22 cellular contexts compared by ENCODE assay signal in genomic region chr2:177578454-177578853, GRCh38.
"Had no signal": no experiment of that assay in that cellular context is flagged by ENCODE, and none has a peak within 500 bp of the region (broad histone marks: within the 10 kb centered on the region; RNA-seq: fewer than 3 reads in every experiment).

No MANE protein-coding gene starts in this region.

- H3K4me1 ChIP-seq: esophagus muscularis mucosa, foreskin keratinocyte, gastroesophageal sphincter, heart left ventricle, left lung, lower lobe of right lung had no signal

- ATAC-seq: foreskin keratinocyte; gastroesophageal sphincter; heart left ventricle; left cardiac atrium; left lung; left ventricle myocardium superior; lower lobe of right lung; mucosa of descending colon; naive thymus-derived CD4-positive, alpha-beta T cell had no signal

- H3K4me3 ChIP-seq: coronary artery, dorsolateral prefrontal cortex, esophagus muscularis mucosa, gastroesophageal sphincter, heart left ventricle, left lung, lower lobe of right lung, mucosa of descending colon had no signal

- DNase-seq: dermis blood vessel endothelial cell; dorsolateral prefrontal cortex; effector CD4-positive, alpha-beta T cell; effector memory CD4-positive, alpha-beta T cell; foreskin keratinocyte; heart left ventricle; hippocampal formation; left cardiac atrium; left lung; left ventricle myocardium superior; lower lobe of right lung; mesenchymal stem cell; mucosa of descending colon; naive thymus-derived CD4-positive, alpha-beta T cell had no signal

- H3K27ac ChIP-seq: coronary artery, dorsolateral prefrontal cortex, esophagus muscularis mucosa, foreskin keratinocyte, gastroesophageal sphincter, heart left ventricle, left lung, lower lobe of right lung had no signal

- H3K36me3 ChIP-seq: esophagus muscularis mucosa, gastroesophageal sphincter, heart left ventricle, left lung, lower lobe of right lung had no signal

- H3K27me3 ChIP-seq: dorsolateral prefrontal cortex, esophagus muscularis mucosa, foreskin keratinocyte, gastroesophageal sphincter, heart left ventricle, left lung had no signal

- H3K9me3 ChIP-seq: esophagus muscularis mucosa, gastroesophageal sphincter, heart left ventricle, left lung, lower lobe of right lung, mucosa of descending colon had no signal

- FAIRE-seq: colon, endothelial cell of umbilical vein, frontal cortex, islet of Langerhans, keratinocyte had no signal
